ENCODE assay signal across 22 cellular contexts in the genomic region with DNA sequence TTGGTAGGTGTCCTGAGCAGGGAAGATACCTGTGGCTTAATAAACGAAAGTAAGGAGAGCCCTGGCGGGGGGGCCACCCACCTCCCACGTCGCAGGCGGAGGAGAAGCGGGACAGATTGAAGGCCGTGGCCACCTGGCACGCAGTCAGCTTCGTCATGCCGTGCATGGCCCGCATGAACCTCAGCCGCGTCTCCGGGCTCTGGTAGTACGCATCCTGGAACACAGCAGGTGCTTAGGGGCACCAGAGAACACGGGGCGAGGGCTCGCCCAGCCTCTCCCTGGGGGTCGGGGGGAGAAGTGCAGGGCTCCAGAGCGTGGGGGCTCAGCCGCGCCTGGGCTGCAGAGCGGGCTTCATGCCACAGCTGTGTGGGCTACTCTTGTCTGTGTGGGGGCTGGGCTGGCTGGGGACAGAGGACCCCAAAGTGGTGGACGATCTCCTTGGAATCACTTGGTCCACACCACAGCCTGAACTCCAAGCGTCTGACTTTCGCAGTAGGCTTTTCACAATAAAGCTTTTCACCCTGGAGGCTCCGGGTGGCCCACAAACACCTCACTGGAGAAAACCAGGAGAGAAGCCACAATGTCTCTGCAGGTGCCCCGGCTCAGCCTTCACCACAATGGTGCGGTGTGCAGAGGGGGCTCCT. TPM values are rescaled to one million over a fixed set of nuclear protein-coding genes. Genes with fewer than 3 reads are reported as not detected.
DNase-seq lines count a peak whose midpoint lies in the region; ATAC-seq, FAIRE-seq and TF ChIP-seq lines count a peak whose summit lies in the region.
"Had no signal": no experiment of that assay in that cellular context is flagged by ENCODE, and none has a peak within 500 bp of the region (broad histone marks: within the 10 kb centered on the region; RNA-seq: fewer than 3 reads in every experiment).

No MANE protein-coding gene starts in this region.

- no peaks in the 10 kb centered on the region for H4K20me1 ChIP-seq in OCI-LY1 (ENCODE audit: insufficient read depth, low read length)

- no peaks in the 10 kb centered on the region for H3F3A ChIP-seq in OCI-LY1 (ENCODE audit: insufficient read depth, low read length)

- H3K9me3 Mint-ChIP-seq in activated T-cell treated with anti-CD3 and anti-CD28 coated beads, Interleukin-2, amount 50 U/mL, for 24 hours, result peaks cover 11% of the 10 kb centered on the region
- H3K9me3 Mint-ChIP-seq in activated T-cell treated with anti-CD3 and anti-CD28 coated beads, Interleukin-2, amount 50 U/mL, for 72 hours, result peaks cover 6 to 18% of the 10 kb centered on the region in 2 donors
- peaks cover 14 to 15% of the 10 kb centered on the region in 2 donors for H3K9me3 Mint-ChIP-seq in stimulated activated naive B cell treated with anti-CD40 and anti-IgM and Interleukin-4, amounts not matched to agents 10 μg/mL and 1 μg/mL and 100 μg/mL, for 72 hours
- H3K9me3 Mint-ChIP-seq: activated naive CD4-positive, alpha-beta T cell treated with anti-CD3 and anti-CD28 coated beads, Interleukin-2, amount 50 U/mL, for 24 hours had no signal

- peaks cover 10% of the 10 kb centered on the region for H3K9me3 ChIP-seq in OCI-LY1 (ENCODE audit: low read length)

- no peak overlapping the region for H3K9ac ChIP-seq in OCI-LY1 (ENCODE audit: low read length)
- H3K9ac ChIP-seq: GM23248 had no signal

- peaks cover 17% of the 10 kb centered on the region for H3K4me1 ChIP-seq in OCI-LY1 (ENCODE audit: insufficient read depth, low read length, severe bottlenecking)
- H3K4me1 ChIP-seq: upper lobe of left lung had no signal

- H3K4me3 Mint-ChIP-seq in activated T-cell treated with anti-CD3 and anti-CD28 coated beads, Interleukin-2, amount 50 U/mL, for 24 hours, result no peak overlapping the region
- H3K4me3 Mint-ChIP-seq in activated T-cell treated with anti-CD3 and anti-CD28 coated beads, Interleukin-2, amount 50 U/mL, for 72 hours, result no peak overlapping the region
- H3K4me3 Mint-ChIP-seq in stimulated activated naive B cell treated with anti-CD40 and anti-IgM and Interleukin-4, amounts not matched to agents 10 μg/mL and 1 μg/mL and 100 μg/mL, for 72 hours, result no peak overlapping the region
- H3K4me3 Mint-ChIP-seq: activated CD4-positive, alpha-beta T cell treated with anti-CD3 and anti-CD28 coated beads for 36 hours; activated naive CD4-positive, alpha-beta T cell treated with anti-CD3 and anti-CD28 coated beads, Interleukin-2, amount 50 U/mL, for 24 hours; natural killer cell treated with Interleukin-12 subunit alpha and Interleukin-12 subunit beta and Interleukin-15 and Interleukin-18, amount 100 ng/mL, for 72 hours had no signal

- no peak overlapping the region for H3K4me2 ChIP-seq in OCI-LY1 (ENCODE audit: low read length)

- peaks cover 79% of the 10 kb centered on the region for H3K36me3 ChIP-seq in OCI-LY1 (ENCODE audit: insufficient read depth, low read length)

- H3K27ac ChIP-seq in OCI-LY1 (ENCODE audit: low read depth, low read length, poor library complexity, severe bottlenecking), result peak overlapping the region; percentile 42
- H3K27ac ChIP-seq: GM23248, upper lobe of left lung had no signal

- H3K79me2 ChIP-seq in OCI-LY1 (ENCODE audit: insufficient read depth, low read length), result no peaks in the 10 kb centered on the region

- FAIRE-seq in frontal cortex (lab: Jason Lieb, UNC), result no peak

- no peaks in the 10 kb centered on the region for H3K27me3 Mint-ChIP-seq in activated T-cell treated with anti-CD3 and anti-CD28 coated beads, Interleukin-2, amount 50 U/mL, for 24 hours
- H3K27me3 Mint-ChIP-seq in activated T-cell treated with anti-CD3 and anti-CD28 coated beads, Interleukin-2, amount 50 U/mL, for 72 hours (ENCODE audit: low read depth), result no peaks in the 10 kb centered on the region
- no peaks in the 10 kb centered on the region for H3K27me3 Mint-ChIP-seq in stimulated activated naive B cell treated with anti-CD40 and anti-IgM and Interleukin-4, amounts not matched to agents 10 μg/mL and 1 μg/mL and 100 μg/mL, for 72 hours
- H3K27me3 Mint-ChIP-seq: activated CD4-positive, alpha-beta T cell treated with anti-CD3 and anti-CD28 coated beads for 36 hours; activated naive CD4-positive, alpha-beta T cell treated with anti-CD3 and anti-CD28 coated beads, Interleukin-2, amount 50 U/mL, for 24 hours; natural killer cell treated with Interleukin-12 subunit alpha and Interleukin-12 subunit beta and Interleukin-15 and Interleukin-18, amount 100 ng/mL, for 72 hours; stimulated activated naive CD8-positive, alpha-beta T cell treated with anti-CD3 and anti-CD28 coated beads, Interleukin-15, Interleukin-2, amounts not matched to agents 100 ng/mL and 50 ng/mL, for 24 hours had no signal

- H3K4me1 Mint-ChIP-seq in activated T-cell treated with anti-CD3 and anti-CD28 coated beads, Interleukin-2, amount 50 U/mL, for 24 hours (ENCODE audit: low read depth), result no peaks in the 10 kb centered on the region
- peaks cover 6% of the 10 kb centered on the region for H3K4me1 Mint-ChIP-seq in activated T-cell treated with anti-CD3 and anti-CD28 coated beads, Interleukin-2, amount 50 U/mL, for 72 hours (ENCODE audit: low read depth)
- peaks cover 7 to 11% of the 10 kb centered on the region in 2 donors for H3K4me1 Mint-ChIP-seq in stimulated activated naive B cell treated with anti-CD40 and anti-IgM and Interleukin-4, amounts not matched to agents 10 μg/mL and 1 μg/mL and 100 μg/mL, for 72 hours
- H3K4me1 Mint-ChIP-seq: activated CD4-positive, alpha-beta T cell treated with anti-CD3 and anti-CD28 coated beads for 36 hours; activated naive CD4-positive, alpha-beta T cell treated with anti-CD3 and anti-CD28 coated beads, Interleukin-2, amount 50 U/mL, for 24 hours had no signal

- DNase-seq in activated T-cell treated with anti-CD3 and anti-CD28 coated beads, Interleukin-2, amount 50 U/mL, for 24 hours, result peak; percentile 30
- DNase-seq in activated T-cell treated with anti-CD3 and anti-CD28 coated beads, Interleukin-2, amount 50 U/mL, for 72 hours, result no peak
- DNase-seq in islet precursor cell (peak; percentile 52), NCI-H2196 treated with DMSO at 0.1 percent for 48 hours (lab: John Stamatoyannopoulos, UW; ENCODE audit: unreplicated experiment) (no peak), frontal cortex (ENCODE audit: low spot score in 2 of 2) (no peak)
- DNase-seq in stimulated activated naive B cell treated with anti-CD40 and anti-IgM and Interleukin-4, amounts not matched to agents 10 μg/mL and 1 μg/mL and 100 μg/mL, for 72 hours, result no peak
- DNase-seq: activated CD4-positive, alpha-beta T cell treated with anti-CD3 and anti-CD28 coated beads for 36 hours; EL; erythroblast; GM23248; KBM-7; mammary epithelial cell; NCI-H2029; NCI-H510A; T1000; upper lobe of left lung had no signal

- peaks cover 41% of the 10 kb centered on the region for H3K36me3 Mint-ChIP-seq in activated T-cell treated with anti-CD3 and anti-CD28 coated beads, Interleukin-2, amount 50 U/mL, for 24 hours (ENCODE audit: low read depth)
- H3K36me3 Mint-ChIP-seq in activated T-cell treated with anti-CD3 and anti-CD28 coated beads, Interleukin-2, amount 50 U/mL, for 72 hours (ENCODE audit: insufficient read depth in 2 of 2), result peaks cover 22 to 48% of the 10 kb centered on the region in 2 donors
- peaks cover 44% of the 10 kb centered on the region in 2 donors for H3K36me3 Mint-ChIP-seq in stimulated activated naive B cell treated with anti-CD40 and anti-IgM and Interleukin-4, amounts not matched to agents 10 μg/mL and 1 μg/mL and 100 μg/mL, for 72 hours

- no peaks in the 10 kb centered on the region for H3K9me2 ChIP-seq in OCI-LY1 (ENCODE audit: low read depth, low read length)

- no peak overlapping the region for H2AFZ ChIP-seq in OCI-LY1 (ENCODE audit: low read length)
- H2AFZ ChIP-seq: GM23248 had no signal

- H3K27me3 ChIP-seq in OCI-LY1 (ENCODE audit: insufficient read depth, low read length), result no peaks in the 10 kb centered on the region
- H3K27me3 ChIP-seq: dorsolateral prefrontal cortex, upper lobe of left lung had no signal

- H3K27ac Mint-ChIP-seq in activated T-cell treated with anti-CD3 and anti-CD28 coated beads, Interleukin-2, amount 50 U/mL, for 24 hours, result no peak overlapping the region
- no peak overlapping the region for H3K27ac Mint-ChIP-seq in activated T-cell treated with anti-CD3 and anti-CD28 coated beads, Interleukin-2, amount 50 U/mL, for 72 hours
- peak overlapping the region; percentile 56 for H3K27ac Mint-ChIP-seq in stimulated activated naive B cell treated with anti-CD40 and anti-IgM and Interleukin-4, amounts not matched to agents 10 μg/mL and 1 μg/mL and 100 μg/mL, for 72 hours

- TF ChIP-seq CTCF in OCI-LY1 (IDR thresholded peaks at IDR 0.05; ENCODE audit: low read length), result no peak

- H3K4me3 ChIP-seq in OCI-LY1 (ENCODE audit: low read depth, low read length, poor library complexity, severe bottlenecking), result no peak overlapping the region
- H3K4me3 ChIP-seq: dorsolateral prefrontal cortex, GM23248, upper lobe of left lung had no signal

- no peak for ATAC-seq in activated T-cell treated with anti-CD3 and anti-CD28 coated beads, Interleukin-2, amount 50 U/mL, for 72 hours (replicated peaks in 1 of 2)
- ATAC-seq in stimulated activated naive B cell treated with anti-CD40 and anti-IgM and Interleukin-4, amounts not matched to agents 10 μg/mL and 1 μg/mL and 100 μg/mL, for 72 hours (replicated peaks), result no peak
- no peak for ATAC-seq in GM21381 (IDR thresholded peaks at IDR 0.05; ENCODE audit: unreplicated experiment)
- ATAC-seq: activated CD4-positive, alpha-beta T cell treated with anti-CD3 and anti-CD28 coated beads for 36 hours had no signal

RNA-seq across cellular contexts. Expression of gene SLC25A6, which starts 27.1 kb away (rescaled TPM):
- 100 to 1,000 TPM; 402 to 411 TPM for total RNA-seq in activated T-cell treated with anti-CD3 and anti-CD28 coated beads, Interleukin-2, amount 50 U/mL, for 72 hours
- total RNA-seq in frontal cortex, result 139 TPM

RNA-seq across cellular contexts. Expression of gene ASMTL, which starts 33.7 kb away (rescaled TPM):
- total RNA-seq in activated T-cell treated with anti-CD3 and anti-CD28 coated beads, Interleukin-2, amount 50 U/mL, for 72 hours, result 100 to 1,000 TPM in 1 of 2 donors, 10 to 100 TPM in 1; 70.4 to 101 TPM
- total RNA-seq in frontal cortex, result 10.6 TPM

Comparison
In these comparisons a context has a peak if more than half of its experiments do, and no peak if none do; other contexts are left out.
1. DNase-seq: peak in activated T-cell treated with anti-CD3 and anti-CD28 coated beads, Interleukin-2, amount 50 U/mL, for 24 hours (single experiment) and islet precursor cell (single experiment); none in activated T-cell treated with anti-CD3 and anti-CD28 coated beads, Interleukin-2, amount 50 U/mL, for 72 hours (0 of 2), stimulated activated naive B cell treated with anti-CD40 and anti-IgM and Interleukin-4, amounts not matched to agents 10 μg/mL and 1 μg/mL and 100 μg/mL, for 72 hours (single experiment), NCI-H2196 treated with DMSO at 0.1 percent for 48 hours (single experiment) and frontal cortex (0 of 2).